33 cellular contexts compared by ENCODE assay signal in genomic region chr3:41936384-41936783, GRCh38. TPM values are rescaled to one million over a fixed set of nuclear protein-coding genes. Genes with fewer than 3 reads are reported as not detected.
DNase-seq lines count a peak whose midpoint lies in the region; ATAC-seq, FAIRE-seq and TF ChIP-seq lines count a peak whose summit lies in the region.
"Had no signal": no experiment of that assay in that cellular context is flagged by ENCODE, and none has a peak within 500 bp of the region (broad histone marks: within the 10 kb centered on the region; RNA-seq: fewer than 3 reads in every experiment).

No MANE protein-coding gene starts in this region.

- WGBS in K562 (ENCODE audit: insufficient coverage, low coverage, missing lambda C conversion rate) = 55% methylated on average over 1 of the region's 1 CpG

- H3K4me1 ChIP-seq in HEK293 (ENCODE audit: control insufficient read depth, insufficient read depth, low read length) = no peaks in the 10 kb centered on the region
- peaks cover 10% of the 10 kb centered on the region for H3K4me1 ChIP-seq in Panc1 (ENCODE audit: control insufficient read depth, insufficient read depth, low read length)
- H3K4me1 ChIP-seq in K562 (replicated peaks in 1 of 2; ENCODE audit: control insufficient read depth in 2 of 2, insufficient read depth in 2 of 2, low read length in 2 of 2) = no peaks in the 10 kb centered on the region
- H3K4me1 ChIP-seq in left lung = peaks cover 0 to 6% of the 10 kb centered on the region in 2 donors
- H3K4me1 ChIP-seq: A549; BE2C; BLaER1; BLaER1 treated with 17β-estradiol and CSF1 and Interleukin-3, amounts not matched to agents 10 nM and 100 nM; Caco-2 had no signal

- H3K9me3 ChIP-seq in HEK293 (ENCODE audit: control insufficient read depth, insufficient read depth, low read depth, low read length) (no peaks in the 10 kb centered on the region), Panc1 (ENCODE audit: control insufficient read depth, insufficient read depth, low read depth, low read length) (no peaks in the 10 kb centered on the region), K562 (replicated peaks; ENCODE audit: control insufficient read depth, insufficient read depth, low read depth, low read length) (no peaks in the 10 kb centered on the region), left lung (no peaks in the 10 kb centered on the region)
- H3K9me3 ChIP-seq: A549, BE2C, Caco-2 had no signal

- intact Hi-C loops in Panc1 (cut with micrococcal nuclease; ENCODE audit: unreplicated experiment) = no loop called here
- intact Hi-C loops in K562 (cut with micrococcal nuclease) = no loop called here
- intact Hi-C loops in left lung (cut with DNase I) = no loop called here

- TF ChIP-seq RAD21 in K562 (CRISPR knock-in tag; conservative IDR thresholded peaks at IDR 0.05 in 1 of 2, IDR thresholded peaks at IDR 0.05 in 1 of 2) = no peak

- POLR2A ChIA-PET in HEK293 (lab: Yijun Ruan, JAX) (no interaction called here), Panc1 (lab: Charles Lee) (no interaction called here), K562 (lab: Yijun Ruan, JAX) (no interaction called here)

- no peak overlapping the region for H2AFZ ChIP-seq in K562 (ENCODE audit: low read depth, low read length)

- no peak overlapping the region for H3K9ac ChIP-seq in K562 (ENCODE audit: insufficient read depth in 1 of 2, low read depth in 2 of 2, low read length in 2 of 2)
- H3K9ac ChIP-seq: BLaER1; BLaER1 treated with 17β-estradiol and CSF1 and Interleukin-3, amounts not matched to agents 10 nM and 100 nM had no signal

- FAIRE-seq in K562 (lab: Jason Lieb, UNC) = no peak
- FAIRE-seq: A204.1, A549, D721Med had no signal

- no peak overlapping the region for H3K4me3 ChIP-seq in HEK293 (ENCODE audit: low read depth, low read length)
- no peak overlapping the region for H3K4me3 ChIP-seq in Panc1 (ENCODE audit: low read depth in 2 of 2, low read length in 2 of 2)
- no peak overlapping the region for H3K4me3 ChIP-seq in K562
- H3K4me3 ChIP-seq in left lung = no peak overlapping the region
- H3K4me3 ChIP-seq: A549; BLaER1; BLaER1 treated with 17β-estradiol and CSF1 and Interleukin-3, amounts not matched to agents 10 nM and 100 nM had no signal

- no peak for DNase-seq in Panc1 (ENCODE audit: low read depth, low spot score)
- DNase-seq in K562 (ENCODE audit: extremely low read depth in 1 of 4, low spot score in 3 of 4) = no peak
- no peak for DNase-seq in left lung
- no peak for DNase-seq in AG08395 (ENCODE audit: low spot score)
- DNase-seq: 8988T; ACHN; AML-193; BE2C; C1 segment of cervical spinal cord; Caco-2; Calu3; CD4-positive, alpha-beta memory T cell; CD4-positive, alpha-beta T cell; CD4-positive, CD25-positive, alpha-beta regulatory T cell; CD8-positive, alpha-beta memory T cell; CD8-positive, alpha-beta T cell; COR-L47; DMS 273 treated with DMSO at 0.1 percent for 48 hours; DMS153; DMS53; DMS79; DMS79 treated with DMSO at 0.1 percent for 48 hours; DND-41; EL had no signal

- H3K27ac ChIP-seq in HEK293 (ENCODE audit: extremely low read depth, low read depth, low read length) (no peak overlapping the region), Panc1 (ENCODE audit: low read length) (no peak overlapping the region), K562 (ENCODE audit: extremely low read depth, low read depth, low read length) (no peak overlapping the region), left lung (no peak overlapping the region)
- H3K27ac ChIP-seq: 22Rv1; A549; BLaER1; BLaER1 treated with 17β-estradiol and CSF1 and Interleukin-3, amounts not matched to agents 10 nM and 100 nM; C4-2B had no signal

- H3K36me3 ChIP-seq in HEK293 (ENCODE audit: control insufficient read depth in 2 of 2, insufficient read depth in 1 of 2, low read length in 2 of 2) (no peaks in the 10 kb centered on the region), Panc1 (ENCODE audit: control insufficient read depth, insufficient read depth, low read length) (no peaks in the 10 kb centered on the region; the same call in 1 of the 2 replicates), K562 (ENCODE audit: control insufficient read depth, insufficient read depth, low read length) (no peaks in the 10 kb centered on the region), left lung (no peaks in the 10 kb centered on the region)
- H3K36me3 ChIP-seq: BE2C had no signal

- H3K27me3 ChIP-seq in Panc1 (ENCODE audit: control insufficient read depth, insufficient read depth, low read length) (no peaks in the 10 kb centered on the region), K562 (ENCODE audit: control insufficient read depth in 2 of 2, insufficient read depth in 2 of 2, low read length in 2 of 2) (no peaks in the 10 kb centered on the region), left lung (no peaks in the 10 kb centered on the region)
- H3K27me3 ChIP-seq: BE2C; BLaER1; BLaER1 treated with 17β-estradiol and CSF1 and Interleukin-3, amounts not matched to agents 10 nM and 100 nM had no signal

- no peaks in the 10 kb centered on the region for H3K79me2 ChIP-seq in K562 (ENCODE audit: control insufficient read depth, insufficient read depth, low read length)

- in situ Hi-C loops in Panc1 (cut with HindIII; ENCODE audit: low pct_unique_long_range_greater_than_20kb, low sequenced_read_pairs) (no loop called here), K562 (cut with MboI) (no loop called here)

- ATAC-seq in Panc1 = no peak
- no peak for ATAC-seq in K562
- no peak for ATAC-seq in left lung
- no peak for ATAC-seq in GM18858 (IDR thresholded peaks at IDR 0.05; ENCODE audit: unreplicated experiment)
- ATAC-seq: A549; CD8-positive, alpha-beta T cell had no signal

- TF ChIP-seq EP300 in K562 (IDR thresholded peaks at IDR 0.05; ENCODE audit: low read length) = no peak

- no peaks in the 10 kb centered on the region for H4K20me1 ChIP-seq in K562 (replicated peaks; ENCODE audit: control insufficient read depth, insufficient read depth, low read length)
- H4K20me1 ChIP-seq: BLaER1; BLaER1 treated with 17β-estradiol and CSF1 and Interleukin-3, amounts not matched to agents 10 nM and 100 nM had no signal

- TF ChIP-seq CTCF in HEK293 (tag by site-specific recombination; IDR thresholded peaks at IDR 0.05) (no peak), Panc1 (IDR thresholded peaks at IDR 0.05) (no peak), K562 (IDR thresholded peaks at IDR 0.05 in 2 of 3, conservative IDR thresholded peaks at IDR 0.05 in 1 of 3; ENCODE audit: insufficient read depth in 2 of 3, low read depth in 1 of 3, low read length in 3 of 3) (no peak), left lung (IDR thresholded peaks at IDR 0.05) (no peak)

- BruUV-seq in Panc1 (replicated peaks; lab: Mats Ljungman, UMichigan) (TSS peak; percentile 26), K562 (replicated peaks; lab: Mats Ljungman, UMichigan) (no TSS peak)

- H3K4me2 ChIP-seq in K562 (ENCODE audit: insufficient read depth, low read length) = no peak overlapping the region
- H3K4me2 ChIP-seq: A549; BLaER1; BLaER1 treated with 17β-estradiol and CSF1 and Interleukin-3, amounts not matched to agents 10 nM and 100 nM had no signal

- H3K9me1 ChIP-seq in K562 (ENCODE audit: control insufficient read depth, insufficient read depth, low read length) = no peaks in the 10 kb centered on the region

- no peak for TF ChIP-seq POLR2A in K562 (conservative IDR thresholded peaks at IDR 0.05)

- CTCF ChIA-PET in HEK293 (lab: Yijun Ruan, JAX) (interaction anchor here (1.0 kb wide), 1 partner anchor 163 kb away, joined by 3 read pairs; no protein-coding TSS in a partner anchor), Panc1 (lab: Charles Lee) (no interaction called here), K562 (lab: Yijun Ruan, JAX; ENCODE audit: low intra/inter-chr PET ratio) (no interaction called here)

TF ChIP-seq in HEK293, 187 proteins besides CTCF, POLR2A, EP300 and RAD21 (continues in another document):
- no peak for TF ChIP-seq ZNF514 (tag by site-specific recombination; IDR thresholded peaks at IDR 0.05)
- no peak for TF ChIP-seq ZNF223 (tag by site-specific recombination; IDR thresholded peaks at IDR 0.05)
- peak; percentile 70 for TF ChIP-seq ZNF146 (tag by site-specific recombination; IDR thresholded peaks at IDR 0.05)

TF ChIP-seq in K562, 482 proteins besides CTCF, POLR2A, EP300 and RAD21 (continues in another document):
- TF ChIP-seq HDAC1 (IDR thresholded peaks at IDR 0.05) = no peak

RNA-seq across cellular contexts. Expression of gene ULK4, which starts 25.5 kb away (rescaled TPM):
- 14.3 TPM for total RNA-seq in Panc1 (2021; ENCODE audit: unreplicated experiment)
- polyA plus RNA-seq in Panc1 (2012; ENCODE audit: insufficient read length) = 3.2 TPM
- total RNA-seq in K562 (2011; cell fraction: chromatin; rRNA removed; ENCODE audit: low replicate concordance) = 5.5 and 12.7 TPM in 2 replicates
- 3.6 and 3.8 TPM in 2 replicates for total RNA-seq in K562 (2011; cell fraction: nucleolus; rRNA removed)
- 5.5 and 6.0 TPM in 2 replicates for total RNA-seq in K562 (2011; cell fraction: nucleoplasm; rRNA removed)
- 2.9 and 5.7 TPM in 2 replicates for total RNA-seq in K562 (2014; rRNA removed)
- 5.2 and 5.9 TPM in 2 replicates for total RNA-seq in K562 (2014; rRNA removed; fragmentation: Illumina TruSeq; extraction: Trizol)
- total RNA-seq in K562 (2015; rRNA removed; fragmentation: Illumina TruSeq; extraction: Trizol) = 4.6 and 4.8 TPM in 2 replicates
- total RNA-seq in K562 (2021) = 3.1 and 3.3 TPM in 2 replicates
- polyA plus RNA-seq in K562 (2011; rRNA removed) = 2.1 and 3.2 TPM in 2 replicates
- 0.95 and 0.99 TPM in 2 replicates for polyA plus RNA-seq in K562 (2011; cell fraction: cytosol; rRNA removed)
- 2.9 and 3.5 TPM in 2 replicates for polyA plus RNA-seq in K562 (2011; cell fraction: nucleus; rRNA removed)
- 1.4 and 3.2 TPM in 2 replicates for polyA plus RNA-seq in K562 (2012)
- polyA plus RNA-seq in K562 (2014; fragmentation: Illumina TruSeq; extraction: Trizol) = 3.0 and 3.7 TPM in 2 replicates
- 1 to 10 TPM; 3.4 to 5.4 TPM for polyA plus RNA-seq in K562 (2014; fragmentation: Nextera tagmentation; extraction: Ambion mirVana)
- 2.9 and 3.5 TPM in 2 replicates for polyA plus RNA-seq in K562 (2014; rRNA removed)
- polyA minus RNA-seq in K562 (2011; rRNA and poly(A)+ RNA removed) = 3.1 and 5.1 TPM in 2 replicates
- 2.3 TPM in 1 of 2 replicates, not detected in the other for polyA minus RNA-seq in K562 (2011; cell fraction: cytosol; rRNA and poly(A)+ RNA removed)
- polyA minus RNA-seq in K562 (2011; cell fraction: nucleus; rRNA and poly(A)+ RNA removed) = 6.5 and 6.6 TPM in 2 replicates
- total RNA-seq in left lung = 10 to 100 TPM; 11.4 to 12.1 TPM

Comparison
In these comparisons a context has a peak if more than half of its experiments do, and no peak if none do; other contexts are left out.
1. Of the 44 proteins assayed by ChIP-seq in both K562 and HEK293: peak only in K562: none; only in HEK293: none; in both: ZNF146; in neither: 43.